ENCODE assay signal across 23 cellular contexts in the genomic region with DNA sequence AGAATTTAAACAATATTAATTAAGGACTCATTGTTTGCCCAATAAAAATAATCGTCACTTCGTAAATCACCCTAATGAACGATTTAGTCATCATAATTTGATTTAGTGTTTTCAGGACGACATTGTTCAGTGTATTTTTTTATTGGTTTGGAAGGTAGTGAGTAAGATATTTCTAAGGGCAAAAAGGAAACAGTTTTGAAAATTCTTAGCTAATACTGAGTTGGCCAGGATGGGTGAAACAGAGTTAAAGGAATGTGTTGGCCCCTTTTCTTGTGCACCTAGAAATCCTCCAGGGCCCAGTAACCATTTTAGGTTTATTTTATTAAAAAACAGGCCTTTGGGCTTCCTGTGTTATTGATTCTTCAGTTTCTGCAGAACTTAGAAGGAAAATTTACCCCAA.
"Had no signal": no experiment of that assay in that cellular context is flagged by ENCODE, and none has a peak within 500 bp of the region (broad histone marks: within the 10 kb centered on the region; RNA-seq: fewer than 3 reads in every experiment).

No MANE protein-coding gene starts in this region.

- H3K4me3 ChIP-seq: cardiac muscle cell, hepatocyte, right lobe of liver, uterus had no signal

- H3K9me3 Mint-ChIP-seq: memory B cell; stimulated activated effector memory CD8-positive, alpha-beta T cell treated with anti-CD3 and anti-CD28 coated beads, Interleukin-12 subunit alpha, Interleukin-12 subunit beta, amount 100 ng/mL, for 72 hours; stimulated activated naive CD8-positive, alpha-beta T cell treated with anti-CD3 and anti-CD28 coated beads, Interleukin-15, amount 100 ng/mL, for 72 hours; T-cell; T-helper 2 cell treated with Interferon-gamma antibody and Interleukin-4, amounts not matched to agents 5 μg/mL and 100 μg/mL, for 36 hours had no signal

- H3K36me3 ChIP-seq: cardiac muscle cell, right lobe of liver, uterus had no signal

- H3K27me3 Mint-ChIP-seq: activated naive CD8-positive, alpha-beta T cell; T-cell had no signal

- H3K4me3 Mint-ChIP-seq: activated CD8-positive, alpha-beta T cell treated with anti-CD3 and anti-CD28 coated beads, Interleukin-2, amount 10 ng/mL, durations not matched to agents 7 days and 5 days; activated naive CD8-positive, alpha-beta T cell; memory B cell; stimulated activated effector memory CD8-positive, alpha-beta T cell treated with anti-CD3 and anti-CD28 coated beads, Interleukin-12 subunit alpha, Interleukin-12 subunit beta, amount 100 ng/mL, for 72 hours; stimulated activated naive CD8-positive, alpha-beta T cell treated with anti-CD3 and anti-CD28 coated beads, Interleukin-15, amount 100 ng/mL, for 72 hours; T-cell; T-helper 2 cell treated with Interferon-gamma antibody and Interleukin-4, amounts not matched to agents 5 μg/mL and 100 μg/mL, for 36 hours had no signal

- H2AFZ ChIP-seq: hepatocyte had no signal

- H3K4me1 ChIP-seq: right lobe of liver had no signal

- ATAC-seq: activated CD8-positive, alpha-beta T cell treated with anti-CD3 and anti-CD28 coated beads, Interleukin-2, amount 10 ng/mL, durations not matched to agents 7 days and 5 days; left cardiac atrium; right lobe of liver; stimulated activated effector memory CD8-positive, alpha-beta T cell treated with anti-CD3 and anti-CD28 coated beads, Interleukin-12 subunit alpha, Interleukin-12 subunit beta, amount 100 ng/mL, for 72 hours; stimulated activated naive CD8-positive, alpha-beta T cell treated with anti-CD3 and anti-CD28 coated beads, Interleukin-15, amount 100 ng/mL, for 72 hours; T-cell had no signal

- H3K4me2 ChIP-seq: hepatocyte had no signal

- H3K27ac ChIP-seq: cardiac muscle cell, hepatocyte, right lobe of liver, uterus, WERI-Rb-1 had no signal

- H3K9me3 ChIP-seq: right lobe of liver, uterus had no signal

- H3K27ac Mint-ChIP-seq: activated CD8-positive, alpha-beta T cell treated with anti-CD3 and anti-CD28 coated beads, Interleukin-2, amount 10 ng/mL, durations not matched to agents 7 days and 5 days; activated naive CD8-positive, alpha-beta T cell; memory B cell; stimulated activated effector memory CD8-positive, alpha-beta T cell treated with anti-CD3 and anti-CD28 coated beads, Interleukin-12 subunit alpha, Interleukin-12 subunit beta, amount 100 ng/mL, for 72 hours; T-cell; T-helper 2 cell treated with Interferon-gamma antibody and Interleukin-4, amounts not matched to agents 5 μg/mL and 100 μg/mL, for 36 hours had no signal

- H3K27me3 ChIP-seq: cardiac muscle cell, hepatocyte, right lobe of liver, uterus had no signal

- DNase-seq: activated CD4-positive, alpha-beta T cell treated with anti-CD3 and anti-CD28 coated beads, Interleukin-2, amount 50 U/mL, for 1 hour; activated CD4-positive, CD25-positive, alpha-beta regulatory T cell treated with anti-CD3 and anti-CD28 coated beads, Interleukin-2, amount 50 U/mL, for 72 hours; activated CD8-positive, alpha-beta T cell treated with anti-CD3 and anti-CD28 coated beads, Interleukin-2, amount 10 ng/mL, durations not matched to agents 7 days and 5 days; activated gamma-delta T cell treated with Interleukin-2 at 50 U/mL for 16 hours; activated T-cell treated with anti-CD3 and anti-CD28 coated beads, Interleukin-2, amount 50 U/mL, for 1 hour; effector CD4-positive, alpha-beta T cell; glutamatergic neuron; left cardiac atrium; nucleus accumbens; right lobe of liver; small intestine; stimulated activated CD4-positive, alpha-beta T cell treated with anti-CD3 and anti-CD28 coated beads, Interleukin-2, amount 100 ng/mL, for 24 hours; stimulated activated naive CD8-positive, alpha-beta T cell treated with anti-CD3 and anti-CD28 coated beads, Interleukin-15, amount 100 ng/mL, for 72 hours; T-cell; trophoblast cell; uterus; WERI-Rb-1 had no signal
